ENCODE assay signal across 11 cellular contexts in genomic region chr3:123610331-123610730, GRCh38. TPM values are rescaled to one million over a fixed set of nuclear protein-coding genes. Genes with fewer than 3 reads are reported as not detected.
DNase-seq lines count a peak whose midpoint lies in the region; ATAC-seq, FAIRE-seq and TF ChIP-seq lines count a peak whose summit lies in the region.
"Had no signal": no experiment of that assay in that cellular context is flagged by ENCODE, and none has a peak within 500 bp of the region (broad histone marks: within the 10 kb centered on the region; RNA-seq: fewer than 3 reads in every experiment).

No MANE protein-coding gene starts in this region.

- no peak for DNase-seq in GM12891 (ENCODE audit: insufficient read length, low spot score)
- DNase-seq in activated B cell treated with CpG ODN at 0.5 μM for 24 hours, result no peak
- no peak for DNase-seq in T-helper 1 cell
- no peak for DNase-seq in prostate gland (ENCODE audit: low spot score)
- DNase-seq in NCI-H2227 (lab: John Stamatoyannopoulos, UW; ENCODE audit: unreplicated experiment), result no peak
- DNase-seq in activated naive CD4-positive, alpha-beta T cell treated with anti-CD3 and anti-CD28 coated beads, Interleukin-2, amount 10 ng/mL, durations not matched to agents 7 days and 5 days, result no peak
- DNase-seq: SHP77 treated with DMSO at 0.1 percent for 48 hours, thyroid gland had no signal

- CTCF ChIA-PET in activated B cell treated with CpG ODN at 0.5 μM for 24 hours (lab: Charles Lee), result no interaction called here
- CTCF ChIA-PET in activated naive CD4-positive, alpha-beta T cell treated with anti-CD3 and anti-CD28 coated beads, Interleukin-2, amount 10 ng/mL, durations not matched to agents 7 days and 5 days (lab: Charles Lee), result no interaction called here

- POLR2A ChIA-PET in activated B cell treated with CpG ODN at 0.5 μM for 24 hours (lab: Charles Lee), result interaction anchor here (1.0 kb wide), 1 partner anchor 24 kb away, joined by 4 read pairs; no protein-coding TSS in a partner anchor

- peak; percentile 86 for FAIRE-seq in GM12891 (lab: Jason Lieb, UNC)
- FAIRE-seq: H1 had no signal

- H3K4me1 ChIP-seq in prostate gland (replicated peaks), result peaks cover 2% of the 10 kb centered on the region
- H3K4me1 ChIP-seq: thyroid gland had no signal

- intact Hi-C loops in activated B cell treated with CpG ODN at 0.5 μM for 24 hours (cut with micrococcal nuclease) (loop anchor here (1.0 kb wide), 1 partner anchor 25 kb away; the partner anchor contains the start of gene HACD2), prostate gland (cut with DNase I) (no loop called here)

- 71% methylated on average over 3 of the region's 3 CpGs for WGBS in prostate gland

- peaks cover 25% of the 10 kb centered on the region for H3K4me1 Mint-ChIP-seq in activated B cell treated with CpG ODN at 0.5 μM for 24 hours
- peaks cover 4% of the 10 kb centered on the region for H3K4me1 Mint-ChIP-seq in activated naive CD4-positive, alpha-beta T cell treated with anti-CD3 and anti-CD28 coated beads, Interleukin-2, amount 10 ng/mL, durations not matched to agents 7 days and 5 days

- TF ChIP-seq CTCF in activated B cell treated with CpG ODN at 0.5 μM for 24 hours (IDR thresholded peaks at IDR 0.05) (no peak), prostate gland (IDR thresholded peaks at IDR 0.05) (no peak)

- no peaks in the 10 kb centered on the region for H3K27me3 ChIP-seq in prostate gland (replicated peaks; ENCODE audit: insufficient read depth)
- H3K27me3 ChIP-seq: thyroid gland had no signal

- H3K27ac ChIP-seq in prostate gland, result no peak overlapping the region
- H3K27ac ChIP-seq: thyroid gland had no signal

- TF ChIP-seq POLR2A in GM12891 (IDR thresholded peaks at IDR 0.05; ENCODE audit: low read depth, low read length) (no peak), prostate gland (IDR thresholded peaks at IDR 0.05) (no peak)

- ATAC-seq in GM21423 (IDR thresholded peaks at IDR 0.05; ENCODE audit: unreplicated experiment) (peak; percentile 91), HG03460 (IDR thresholded peaks at IDR 0.05; ENCODE audit: unreplicated experiment) (peak; percentile 91), activated B cell treated with CpG ODN at 0.5 μM for 24 hours (ENCODE audit: low read depth) (peak; percentile 98)

- no peaks in the 10 kb centered on the region for H3K27me3 Mint-ChIP-seq in activated B cell treated with CpG ODN at 0.5 μM for 24 hours
- no peaks in the 10 kb centered on the region for H3K27me3 Mint-ChIP-seq in activated naive CD4-positive, alpha-beta T cell treated with anti-CD3 and anti-CD28 coated beads, Interleukin-2, amount 10 ng/mL, durations not matched to agents 7 days and 5 days

- H3K27ac Mint-ChIP-seq in activated B cell treated with CpG ODN at 0.5 μM for 24 hours, result peak overlapping the region; percentile 73
- H3K27ac Mint-ChIP-seq in activated naive CD4-positive, alpha-beta T cell treated with anti-CD3 and anti-CD28 coated beads, Interleukin-2, amount 10 ng/mL, durations not matched to agents 7 days and 5 days, result no peak overlapping the region

- no peaks in the 10 kb centered on the region for H3K36me3 ChIP-seq in prostate gland
- H3K36me3 ChIP-seq: thyroid gland had no signal

- no peaks in the 10 kb centered on the region for H3K9me3 Mint-ChIP-seq in activated B cell treated with CpG ODN at 0.5 μM for 24 hours
- no peaks in the 10 kb centered on the region for H3K9me3 Mint-ChIP-seq in activated naive CD4-positive, alpha-beta T cell treated with anti-CD3 and anti-CD28 coated beads, Interleukin-2, amount 10 ng/mL, durations not matched to agents 7 days and 5 days

- no peaks in the 10 kb centered on the region for H3K9me3 ChIP-seq in prostate gland
- H3K9me3 ChIP-seq: thyroid gland had no signal

- H3K4me3 ChIP-seq in prostate gland, result no peak overlapping the region
- H3K4me3 ChIP-seq: thyroid gland had no signal

- no peak overlapping the region for H3K4me3 Mint-ChIP-seq in activated B cell treated with CpG ODN at 0.5 μM for 24 hours
- H3K4me3 Mint-ChIP-seq in activated naive CD4-positive, alpha-beta T cell treated with anti-CD3 and anti-CD28 coated beads, Interleukin-2, amount 10 ng/mL, durations not matched to agents 7 days and 5 days, result no peak overlapping the region

- peaks cover 18% of the 10 kb centered on the region for H3K36me3 Mint-ChIP-seq in activated B cell treated with CpG ODN at 0.5 μM for 24 hours (ENCODE audit: low read depth)
- peaks cover 5% of the 10 kb centered on the region for H3K36me3 Mint-ChIP-seq in activated naive CD4-positive, alpha-beta T cell treated with anti-CD3 and anti-CD28 coated beads, Interleukin-2, amount 10 ng/mL, durations not matched to agents 7 days and 5 days

TF ChIP-seq in GM12891, 5 proteins besides CTCF, POLR2A, EP300 and RAD21:
- peak; percentile 83 for TF ChIP-seq PAX5 (IDR thresholded peaks at IDR 0.05; ENCODE audit: insufficient read depth, low read length, severe bottlenecking)
- TF ChIP-seq POU2F2 (IDR thresholded peaks at IDR 0.05; ENCODE audit: low read depth, low read length), result no peak

RNA-seq across cellular contexts. Expression of gene HACD2, which starts 25.5 kb away (rescaled TPM):
- 5.7 TPM for polyA plus RNA-seq in GM12891 (2012; ENCODE audit: low read depth, missing spikeins)
- total RNA-seq in activated B cell treated with CpG ODN at 0.5 μM for 24 hours (31.9 and 32.9 TPM in 2 replicates), prostate gland (10 to 100 TPM; 36.5 to 65.6 TPM)
